ENCODE assay signal across 2 cellular contexts in genomic region chr14:72141084-72141483, GRCh38.
TF ChIP-seq lines count a peak whose summit lies in the region.

No MANE protein-coding gene starts in this region.

TF ChIP-seq in HepG2, 621 proteins besides CTCF, POLR2A, EP300 and RAD21:
- TF ChIP-seq MAFK (conservative IDR thresholded peaks at IDR 0.05 in 1 of 2, IDR thresholded peaks at IDR 0.05 in 1 of 2; ENCODE audit: low read length in 2 of 2) (peak; percentile 74 to 81), NFE2L2 (IDR thresholded peaks at IDR 0.05; ENCODE audit: low read length) (0 out of 2 replicates have a peak, but pooled peaks have one; percentile 40), MAFF (IDR thresholded peaks at IDR 0.05; ENCODE audit: low read depth, low read length) (peak; percentile 39; the same call in 1 of the 2 replicates), RBM22 (optimal IDR thresholded peaks at IDR 0.05; ENCODE audit: low read length) (no peak)
TF ChIP-seq in HepG2: peak in this region for 3.

TF ChIP-seq in H1, 55 proteins besides CTCF, POLR2A, EP300 and RAD21:
- TF ChIP-seq POLR2AphosphoS5 (IDR thresholded peaks at IDR 0.05; ENCODE audit: low read depth, low read length): no peak
- TF ChIP-seq PHF8 (conservative IDR thresholded peaks at IDR 0.05; ENCODE audit: low read depth, low read length): no peak
- TF ChIP-seq EGR1 (IDR thresholded peaks at IDR 0.05; ENCODE audit: borderline replicate concordance, low read depth, low read length): no peak
- peak; percentile 24; the same call in 1 of the 2 replicates for TF ChIP-seq MAFK (IDR thresholded peaks at IDR 0.05; ENCODE audit: low read depth, low read length)
